21 cellular contexts compared by ENCODE assay signal in genomic region chr5:20606006-20606405, GRCh38.
"Had no signal": no experiment of that assay in that cellular context is flagged by ENCODE, and none has a peak within 500 bp of the region (broad histone marks: within the 10 kb centered on the region; RNA-seq: fewer than 3 reads in every experiment).

No MANE protein-coding gene starts in this region.

- H3K4me1 Mint-ChIP-seq: activated naive CD4-positive, alpha-beta T cell treated with anti-CD3 and anti-CD28 coated beads, Interleukin-2, amount 10 ng/mL, durations not matched to agents 7 days and 5 days; memory B cell; stimulated activated naive B cell treated with anti-CD40 and anti-IgM and Interleukin-4, amounts not matched to agents 10 μg/mL and 1 μg/mL and 100 μg/mL, for 72 hours had no signal

- H3K36me3 ChIP-seq: ascending aorta, brain microvascular endothelial cell, colonic mucosa, esophagus squamous epithelium, left lung, right lobe of liver, transverse colon had no signal

- H3K27ac Mint-ChIP-seq: activated CD4-positive, alpha-beta memory T cell treated with anti-CD3 and anti-CD28 coated beads for 36 hours; activated naive CD4-positive, alpha-beta T cell treated with anti-CD3 and anti-CD28 coated beads, Interleukin-2, amount 10 ng/mL, durations not matched to agents 7 days and 5 days; activated T-cell treated with anti-CD3 and anti-CD28 coated beads, Interleukin-2, amount 50 U/mL, for 72 hours; memory B cell; stimulated activated naive B cell treated with anti-CD40 and anti-IgM and Interleukin-4, amounts not matched to agents 10 μg/mL and 1 μg/mL and 100 μg/mL, for 72 hours; T-helper 1 cell treated with Interleukin-12 subunit alpha and Interleukin-12 subunit beta and Interleukin-4 antibody, amounts not matched to agents 30 μg/mL and 1 μg/mL, for 36 hours had no signal

- DNase-seq: activated CD4-positive, alpha-beta memory T cell treated with anti-CD3 and anti-CD28 coated beads for 36 hours; activated CD4-positive, alpha-beta T cell treated with anti-CD3 and anti-CD28 coated beads for 48 hours; activated effector memory CD4-positive, alpha-beta T cell treated with anti-CD3 and anti-CD28 coated beads, Interleukin-2, amount 50 U/mL, for 16 hours; activated naive CD4-positive, alpha-beta T cell treated with anti-CD3 and anti-CD28 coated beads, Interleukin-2, amount 10 ng/mL, durations not matched to agents 7 days and 5 days; activated T-cell treated with anti-CD3 and anti-CD28 coated beads, Interleukin-2, amount 50 U/mL, for 72 hours; brain microvascular endothelial cell; colonic mucosa; esophagus squamous epithelium; foreskin fibroblast; kidney glomerular epithelial cell; left lung; right lobe of liver; small intestine; stimulated activated naive B cell treated with anti-CD40 and anti-IgM and Interleukin-4, amounts not matched to agents 10 μg/mL and 1 μg/mL and 100 μg/mL, for 72 hours; transverse colon had no signal

- H3K4me3 ChIP-seq: ascending aorta, colonic mucosa, esophagus squamous epithelium, hepatocyte, left lung, right lobe of liver, transverse colon had no signal

- ATAC-seq: activated T-cell treated with anti-CD3 and anti-CD28 coated beads, Interleukin-2, amount 50 U/mL, for 72 hours; left lung; right lobe of liver; stimulated activated naive B cell treated with anti-CD40 and anti-IgM and Interleukin-4, amounts not matched to agents 10 μg/mL and 1 μg/mL and 100 μg/mL, for 72 hours had no signal

- H3K27ac ChIP-seq: ascending aorta, brain microvascular endothelial cell, colonic mucosa, esophagus squamous epithelium, hepatocyte, left lung, parathyroid adenoma, right lobe of liver, transverse colon had no signal

- H3K4me1 ChIP-seq: ascending aorta, colonic mucosa, esophagus squamous epithelium, left lung, parathyroid adenoma, right lobe of liver, transverse colon had no signal

- H3K9me3 ChIP-seq: ascending aorta, colonic mucosa, esophagus squamous epithelium, right lobe of liver had no signal

- H3K4me3 Mint-ChIP-seq: activated CD4-positive, alpha-beta memory T cell treated with anti-CD3 and anti-CD28 coated beads for 36 hours; activated naive CD4-positive, alpha-beta T cell treated with anti-CD3 and anti-CD28 coated beads, Interleukin-2, amount 10 ng/mL, durations not matched to agents 7 days and 5 days; activated T-cell treated with anti-CD3 and anti-CD28 coated beads, Interleukin-2, amount 50 U/mL, for 72 hours; memory B cell; nephron; stimulated activated naive B cell treated with anti-CD40 and anti-IgM and Interleukin-4, amounts not matched to agents 10 μg/mL and 1 μg/mL and 100 μg/mL, for 72 hours; T-helper 1 cell treated with Interleukin-12 subunit alpha and Interleukin-12 subunit beta and Interleukin-4 antibody, amounts not matched to agents 30 μg/mL and 1 μg/mL, for 36 hours had no signal

- H3K36me3 Mint-ChIP-seq: activated CD4-positive, alpha-beta memory T cell treated with anti-CD3 and anti-CD28 coated beads for 36 hours; activated naive CD4-positive, alpha-beta T cell treated with anti-CD3 and anti-CD28 coated beads, Interleukin-2, amount 10 ng/mL, durations not matched to agents 7 days and 5 days; memory B cell; stimulated activated naive B cell treated with anti-CD40 and anti-IgM and Interleukin-4, amounts not matched to agents 10 μg/mL and 1 μg/mL and 100 μg/mL, for 72 hours had no signal

- H3K27me3 ChIP-seq: ascending aorta, brain microvascular endothelial cell, colonic mucosa, esophagus squamous epithelium, hepatocyte, left lung, right lobe of liver, transverse colon had no signal

- H3K27me3 Mint-ChIP-seq: activated CD4-positive, alpha-beta memory T cell treated with anti-CD3 and anti-CD28 coated beads for 36 hours; activated naive CD4-positive, alpha-beta T cell treated with anti-CD3 and anti-CD28 coated beads, Interleukin-2, amount 10 ng/mL, durations not matched to agents 7 days and 5 days; memory B cell; stimulated activated naive B cell treated with anti-CD40 and anti-IgM and Interleukin-4, amounts not matched to agents 10 μg/mL and 1 μg/mL and 100 μg/mL, for 72 hours had no signal
